ENCODE assay signal across 10 cellular contexts in the genomic region with DNA sequence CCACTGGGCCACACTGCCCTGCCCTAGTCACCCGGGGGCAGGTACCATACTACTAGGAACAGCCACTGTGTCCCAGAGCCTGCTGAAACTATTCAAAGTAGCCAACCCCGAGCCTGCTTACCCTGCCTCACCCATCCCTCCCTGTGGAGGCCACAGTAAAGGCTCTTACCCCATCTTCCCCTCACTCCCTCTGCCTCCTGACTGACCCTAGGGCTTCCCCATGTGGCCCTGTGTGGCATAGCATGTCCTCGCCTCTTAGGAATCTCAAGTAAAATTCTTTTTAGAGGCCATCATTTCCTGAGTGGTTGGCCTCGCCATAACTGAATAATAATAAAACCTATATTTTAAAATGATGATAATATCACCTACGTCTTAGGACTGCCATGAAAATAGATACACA.
A peak's percentile ranks its signal among the peaks of the same experiment; 100 is the strongest.
DNase-seq lines count a peak whose midpoint lies in the region; ATAC-seq and TF ChIP-seq lines count a peak whose summit lies in the region.
"Had no signal": no experiment of that assay in that cellular context is flagged by ENCODE, and none has a peak within 500 bp of the region (broad histone marks: within the 10 kb centered on the region; RNA-seq: fewer than 3 reads in every experiment).

No MANE protein-coding gene starts in this region.

- H3K36me3 Mint-ChIP-seq in activated CD8-positive, alpha-beta T cell treated with anti-CD3 and anti-CD28 coated beads for 36 hours (ENCODE audit: low read depth): no peaks in the 10 kb centered on the region
- no peaks in the 10 kb centered on the region for H3K36me3 Mint-ChIP-seq in activated CD8-positive, alpha-beta T cell treated with anti-CD3 and anti-CD28 coated beads, Interleukin-2, amount 10 ng/mL, durations not matched to agents 7 days and 5 days (ENCODE audit: low read depth)

- H3K27me3 ChIP-seq in upper lobe of right lung: peaks cover 62% of the 10 kb centered on the region
- H3K27me3 ChIP-seq in body of pancreas: peaks cover 0 to 24% of the 10 kb centered on the region in 2 donors

- CTCF ChIA-PET in activated CD8-positive, alpha-beta T cell treated with anti-CD3 and anti-CD28 coated beads for 36 hours (lab: Charles Lee): interaction anchor here (1.2 to 1.5 kb wide), 2 partner anchors 16 to 35 kb away, joined by 3 to 5 read pairs; no protein-coding TSS in a partner anchor
- CTCF ChIA-PET in activated CD8-positive, alpha-beta T cell treated with anti-CD3 and anti-CD28 coated beads, Interleukin-2, amount 10 ng/mL, durations not matched to agents 7 days and 5 days (lab: Charles Lee): interaction anchor here (0.9 kb wide), 1 partner anchor 360 kb away, joined by 3 read pairs; no protein-coding TSS in a partner anchor

- H3K36me3 ChIP-seq in upper lobe of right lung (no peaks in the 10 kb centered on the region), body of pancreas (replicated peaks in 1 of 2; ENCODE audit: insufficient read depth in 1 of 2, low read depth in 2 of 2) (no peaks in the 10 kb centered on the region)

- H3K27ac Mint-ChIP-seq in activated CD8-positive, alpha-beta T cell treated with anti-CD3 and anti-CD28 coated beads for 36 hours: no peak overlapping the region
- H3K27ac Mint-ChIP-seq in activated CD8-positive, alpha-beta T cell treated with anti-CD3 and anti-CD28 coated beads, Interleukin-2, amount 10 ng/mL, durations not matched to agents 7 days and 5 days: no peak overlapping the region

- H3K27me3 Mint-ChIP-seq in activated CD8-positive, alpha-beta T cell treated with anti-CD3 and anti-CD28 coated beads for 36 hours: peaks cover 69% of the 10 kb centered on the region
- H3K27me3 Mint-ChIP-seq in activated CD8-positive, alpha-beta T cell treated with anti-CD3 and anti-CD28 coated beads, Interleukin-2, amount 10 ng/mL, durations not matched to agents 7 days and 5 days (ENCODE audit: low read depth): peaks cover 51% of the 10 kb centered on the region

- ATAC-seq in activated CD8-positive, alpha-beta T cell treated with anti-CD3 and anti-CD28 coated beads for 36 hours: peak; percentile 56
- ATAC-seq in activated CD8-positive, alpha-beta T cell treated with anti-CD3 and anti-CD28 coated beads, Interleukin-2, amount 10 ng/mL, durations not matched to agents 7 days and 5 days: no peak
- ATAC-seq in upper lobe of right lung (peak; percentile 32), GM21825 (IDR thresholded peaks at IDR 0.05; ENCODE audit: unreplicated experiment) (no peak), body of pancreas (no peak)

- peak; percentile 12 for DNase-seq in activated CD8-positive, alpha-beta T cell treated with anti-CD3 and anti-CD28 coated beads for 36 hours
- DNase-seq in activated CD8-positive, alpha-beta T cell treated with anti-CD3 and anti-CD28 coated beads, Interleukin-2, amount 10 ng/mL, durations not matched to agents 7 days and 5 days: no peak
- DNase-seq in NCI-H82 treated with DMSO at 0.1 percent for 48 hours (lab: John Stamatoyannopoulos, UW; ENCODE audit: unreplicated experiment): peak; percentile 34
- DNase-seq in epithelial cell of esophagus (ENCODE audit: low read depth): peak; percentile 38
- no peak for DNase-seq in upper lobe of right lung
- no peak for DNase-seq in activated effector memory CD4-positive, alpha-beta T cell treated with anti-CD3 and anti-CD28 coated beads, Interleukin-2, amount 50 U/mL, for 16 hours
- DNase-seq in body of pancreas: no peak
- DNase-seq: activated CD4-positive, alpha-beta T cell treated with anti-CD3 and anti-CD28 coated beads for 4 hours; NCI-H146 had no signal

- peak; percentile 36 for TF ChIP-seq CTCF in activated CD8-positive, alpha-beta T cell treated with anti-CD3 and anti-CD28 coated beads for 36 hours (IDR thresholded peaks at IDR 0.05)
- TF ChIP-seq CTCF in epithelial cell of esophagus (IDR thresholded peaks at IDR 0.05; ENCODE audit: insufficient read depth, low read depth, low read length, missing control alignments) (peak; percentile 27), upper lobe of right lung (IDR thresholded peaks at IDR 0.05) (no peak), body of pancreas (IDR thresholded peaks at IDR 0.05) (no peak)

- no peak overlapping the region for H3K4me3 ChIP-seq in epithelial cell of esophagus (ENCODE audit: low read length)
- no peak overlapping the region for H3K4me3 ChIP-seq in upper lobe of right lung
- H3K4me3 ChIP-seq in body of pancreas: no peak overlapping the region

- intact Hi-C loops in activated CD8-positive, alpha-beta T cell treated with anti-CD3 and anti-CD28 coated beads for 36 hours (cut with micrococcal nuclease): loop anchor here (10.0 kb wide), 1 partner anchor 359 kb away; no protein-coding TSS in a partner anchor
- intact Hi-C loops in upper lobe of right lung (cut with DNase I): no loop called here
- intact Hi-C loops in body of pancreas (cut with DNase I): no loop called here

- WGBS in body of pancreas, 2 donors: 55 to 56% methylated on average over 5 of the region's 5 CpGs

- no peaks in the 10 kb centered on the region for H3K4me1 ChIP-seq in upper lobe of right lung
- H3K4me1 ChIP-seq in body of pancreas: peaks cover 6% of the 10 kb centered on the region

- no peak overlapping the region for H3K4me3 Mint-ChIP-seq in activated CD8-positive, alpha-beta T cell treated with anti-CD3 and anti-CD28 coated beads for 36 hours
- H3K4me3 Mint-ChIP-seq in activated CD8-positive, alpha-beta T cell treated with anti-CD3 and anti-CD28 coated beads, Interleukin-2, amount 10 ng/mL, durations not matched to agents 7 days and 5 days: no peak overlapping the region

- H3K9me3 Mint-ChIP-seq in activated CD8-positive, alpha-beta T cell treated with anti-CD3 and anti-CD28 coated beads for 36 hours: no peaks in the 10 kb centered on the region
- no peaks in the 10 kb centered on the region for H3K9me3 Mint-ChIP-seq in activated CD8-positive, alpha-beta T cell treated with anti-CD3 and anti-CD28 coated beads, Interleukin-2, amount 10 ng/mL, durations not matched to agents 7 days and 5 days (ENCODE audit: insufficient read depth)

- TF ChIP-seq POLR2A in body of pancreas (IDR thresholded peaks at IDR 0.05): no peak

- POLR2A ChIA-PET in activated CD8-positive, alpha-beta T cell treated with anti-CD3 and anti-CD28 coated beads for 36 hours (lab: Charles Lee): interaction anchor here (0.6 kb wide), 1 partner anchor 515 kb away, joined by 3 read pairs; no protein-coding TSS in a partner anchor
- POLR2A ChIA-PET in activated CD8-positive, alpha-beta T cell treated with anti-CD3 and anti-CD28 coated beads, Interleukin-2, amount 10 ng/mL, durations not matched to agents 7 days and 5 days (lab: Charles Lee): no interaction called here

- H3K4me1 Mint-ChIP-seq in activated CD8-positive, alpha-beta T cell treated with anti-CD3 and anti-CD28 coated beads for 36 hours (ENCODE audit: low read depth): peaks cover 3% of the 10 kb centered on the region
- H3K4me1 Mint-ChIP-seq in activated CD8-positive, alpha-beta T cell treated with anti-CD3 and anti-CD28 coated beads, Interleukin-2, amount 10 ng/mL, durations not matched to agents 7 days and 5 days (ENCODE audit: low read depth): peaks cover 9% of the 10 kb centered on the region

- H3K27ac ChIP-seq in upper lobe of right lung (no peak overlapping the region), body of pancreas (no peak overlapping the region)

- H3K9me3 ChIP-seq in upper lobe of right lung (no peaks in the 10 kb centered on the region), body of pancreas (no peaks in the 10 kb centered on the region)

Comparison
In these comparisons a context has a peak if more than half of its experiments do, and no peak if none do; other contexts are left out.
1. ATAC-seq: peak in activated CD8-positive, alpha-beta T cell treated with anti-CD3 and anti-CD28 coated beads for 36 hours (single experiment) and upper lobe of right lung (single experiment); none in activated CD8-positive, alpha-beta T cell treated with anti-CD3 and anti-CD28 coated beads, Interleukin-2, amount 10 ng/mL, durations not matched to agents 7 days and 5 days (single experiment), GM21825 (single experiment) and body of pancreas (single experiment).
2. DNase-seq: peak in activated CD8-positive, alpha-beta T cell treated with anti-CD3 and anti-CD28 coated beads for 36 hours (single experiment), NCI-H82 treated with DMSO at 0.1 percent for 48 hours (single experiment) and epithelial cell of esophagus (single experiment); none in activated CD8-positive, alpha-beta T cell treated with anti-CD3 and anti-CD28 coated beads, Interleukin-2, amount 10 ng/mL, durations not matched to agents 7 days and 5 days (single experiment), upper lobe of right lung (single experiment), activated effector memory CD4-positive, alpha-beta T cell treated with anti-CD3 and anti-CD28 coated beads, Interleukin-2, amount 50 U/mL, for 16 hours (single experiment) and body of pancreas (0 of 4).
3. CTCF ChIP-seq: peak in activated CD8-positive, alpha-beta T cell treated with anti-CD3 and anti-CD28 coated beads for 36 hours (single experiment) and epithelial cell of esophagus (single experiment); none in upper lobe of right lung (single experiment) and body of pancreas (0 of 7).